In the genomic region with DNA sequence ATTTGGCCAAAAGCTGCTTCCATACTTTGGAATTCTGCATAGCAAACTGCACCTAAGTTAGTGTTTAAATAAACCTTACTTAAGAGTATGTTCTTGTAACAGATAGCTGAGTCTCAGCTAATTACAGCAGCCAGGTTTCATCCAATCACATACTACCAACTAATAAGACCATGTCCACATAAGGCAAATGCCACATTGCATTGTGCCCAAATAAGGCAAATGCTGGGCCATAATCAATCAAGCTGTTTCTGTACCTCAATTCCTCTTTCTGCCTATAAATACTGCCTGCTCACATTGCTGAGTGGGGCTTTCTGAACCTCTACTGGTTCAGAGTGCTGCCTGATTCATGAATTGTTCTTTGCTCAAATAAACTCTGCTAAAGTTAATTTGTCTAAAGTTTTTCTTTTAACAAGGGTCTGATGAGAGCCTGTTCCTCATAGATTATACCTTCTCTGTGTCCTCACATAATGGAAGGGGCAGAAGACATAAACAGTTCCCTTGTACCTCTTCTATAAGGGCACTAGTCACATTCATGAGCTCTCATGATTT, we compare ENCODE assay signal across 19 cellular contexts. TPM values are rescaled to one million over a fixed set of nuclear protein-coding genes. Genes with fewer than 3 reads are reported as not detected.
DNase-seq lines count a peak whose midpoint lies in the region; ATAC-seq, FAIRE-seq and TF ChIP-seq lines count a peak whose summit lies in the region.
"Had no signal": no experiment of that assay in that cellular context is flagged by ENCODE, and none has a peak within 500 bp of the region (broad histone marks: within the 10 kb centered on the region; RNA-seq: fewer than 3 reads in every experiment).

No MANE protein-coding gene starts in this region.

- no peak for TF ChIP-seq CTCF in HCT116 (IDR thresholded peaks at IDR 0.05 in 2 of 3, conservative IDR thresholded peaks at IDR 0.05 in 1 of 3; ENCODE audit: borderline replicate concordance in 1 of 3, insufficient read depth in 1 of 3, low read depth in 2 of 3, low read length in 2 of 3)
- no peak for TF ChIP-seq CTCF in esophagus muscularis mucosa (IDR thresholded peaks at IDR 0.05)

- TF ChIP-seq RAD21 in HCT116 (IDR thresholded peaks at IDR 0.05; ENCODE audit: low read depth): no peak

- POLR2A ChIA-PET in HCT116 (lab: Charles Lee): no interaction called here

- no peak for DNase-seq in activated CD8-positive, alpha-beta memory T cell treated with anti-CD3 and anti-CD28 coated beads, Interleukin-2, amount 10 ng/mL, durations not matched to agents 7 days and 5 days
- DNase-seq in activated CD8-positive, alpha-beta memory T cell treated with anti-CD3 and anti-CD28 coated beads for 24 hours: no peak
- DNase-seq in GM12891 (ENCODE audit: insufficient read length, low spot score) (no peak), HCT116 (ENCODE audit: low read depth, low spot score) (no peak), T-helper 17 cell (no peak), esophagus muscularis mucosa (ENCODE audit: extremely low spot score) (no peak), NCI-H526 (lab: John Stamatoyannopoulos, UW) (no peak), DMS114 treated with DMSO at 0.1 percent for 48 hours (lab: John Stamatoyannopoulos, UW; ENCODE audit: unreplicated experiment) (no peak)
- DNase-seq: BE2C; Caco-2; CD8-positive, alpha-beta memory T cell; DMS53; GF-D8; GM23248; IMR-90; KBM-7 had no signal

- no peaks in the 10 kb centered on the region for H3K9me3 ChIP-seq in HCT116 (ENCODE audit: control insufficient read depth in 1 of 2, insufficient read depth in 1 of 2, low read depth in 1 of 2, low read length in 2 of 2)
- no peaks in the 10 kb centered on the region for H3K9me3 ChIP-seq in T-helper 17 cell (ENCODE audit: control insufficient read depth, low read length, poor library complexity, severe bottlenecking)
- H3K9me3 ChIP-seq in esophagus muscularis mucosa: no peaks in the 10 kb centered on the region
- H3K9me3 ChIP-seq: A549, BE2C, Caco-2 had no signal

- no peaks in the 10 kb centered on the region for H3K27me3 Mint-ChIP-seq in activated CD8-positive, alpha-beta memory T cell treated with anti-CD3 and anti-CD28 coated beads, Interleukin-2, amount 10 ng/mL, durations not matched to agents 7 days and 5 days
- H3K27me3 Mint-ChIP-seq in T-helper 17 cell: peaks cover 6% of the 10 kb centered on the region

- no peak overlapping the region for H3K27ac ChIP-seq in HCT116 (ENCODE audit: low read depth, low read length)
- H3K27ac ChIP-seq in esophagus muscularis mucosa (replicated peaks in 1 of 4): no peak overlapping the region
- H3K27ac ChIP-seq: A549, GM23248 had no signal

- H3K9ac ChIP-seq in HCT116 (ENCODE audit: low read length): no peak overlapping the region
- H3K9ac ChIP-seq: GM23248 had no signal

- RAD21 ChIA-PET in HCT116 (lab: Charles Lee; ENCODE audit: low non-redundant PET in 1 of 2, low total read pairs in 2 of 2, uncharacterized antibody in 2 of 2, unreplicated experiment in 2 of 2): no interaction called here

- H3K27me3 ChIP-seq in HCT116 (ENCODE audit: insufficient read depth, low read length): no peaks in the 10 kb centered on the region
- H3K27me3 ChIP-seq in esophagus muscularis mucosa: no peaks in the 10 kb centered on the region

- no peak overlapping the region for H3K4me3 Mint-ChIP-seq in activated CD8-positive, alpha-beta memory T cell treated with anti-CD3 and anti-CD28 coated beads, Interleukin-2, amount 10 ng/mL, durations not matched to agents 7 days and 5 days
- H3K4me3 Mint-ChIP-seq in T-helper 17 cell: no peak overlapping the region
- H3K4me3 Mint-ChIP-seq: CD14-positive monocyte had no signal

- no peak overlapping the region for H3K4me2 ChIP-seq in HCT116 (ENCODE audit: low read length)
- H3K4me2 ChIP-seq: A549 had no signal

- H3K36me3 ChIP-seq in HCT116 (ENCODE audit: control insufficient read depth in 1 of 2, insufficient read depth in 2 of 2, low read length in 2 of 2) (no peaks in the 10 kb centered on the region), esophagus muscularis mucosa (no peaks in the 10 kb centered on the region)
- H3K36me3 ChIP-seq: BE2C had no signal

- TF ChIP-seq POLR2A in GM12891 (IDR thresholded peaks at IDR 0.05; ENCODE audit: low read depth, low read length) (no peak), HCT116 (IDR thresholded peaks at IDR 0.05; ENCODE audit: borderline replicate concordance, extremely low read depth, insufficient read depth, insufficient read length) (no peak), esophagus muscularis mucosa (IDR thresholded peaks at IDR 0.05; ENCODE audit: low read depth) (no peak)

- no TSS peak for BruUV-seq in HCT116 (replicated peaks; lab: Mats Ljungman, UMichigan)

- CTCF ChIA-PET in activated CD8-positive, alpha-beta memory T cell treated with anti-CD3 and anti-CD28 coated beads, Interleukin-2, amount 10 ng/mL, durations not matched to agents 7 days and 5 days (lab: Charles Lee): interaction anchor here (1.4 to 1.7 kb wide), 2 partner anchors 51 to 57 kb away, joined by 3 read pairs; partner anchors contain the start of gene FBXO4
- CTCF ChIA-PET in HCT116 (lab: Charles Lee): no interaction called here

- peak overlapping the region; percentile 1 for H3K27ac Mint-ChIP-seq in activated CD8-positive, alpha-beta memory T cell treated with anti-CD3 and anti-CD28 coated beads, Interleukin-2, amount 10 ng/mL, durations not matched to agents 7 days and 5 days
- H3K27ac Mint-ChIP-seq in T-helper 17 cell: peak overlapping the region; percentile 0
- H3K27ac Mint-ChIP-seq: CD14-positive monocyte had no signal

- H3K36me3 Mint-ChIP-seq in activated CD8-positive, alpha-beta memory T cell treated with anti-CD3 and anti-CD28 coated beads, Interleukin-2, amount 10 ng/mL, durations not matched to agents 7 days and 5 days: no peaks in the 10 kb centered on the region
- no peaks in the 10 kb centered on the region for H3K36me3 Mint-ChIP-seq in T-helper 17 cell (ENCODE audit: low read depth)
- H3K36me3 Mint-ChIP-seq: CD14-positive monocyte had no signal

- ATAC-seq in activated CD8-positive, alpha-beta memory T cell treated with anti-CD3 and anti-CD28 coated beads, Interleukin-2, amount 10 ng/mL, durations not matched to agents 7 days and 5 days: no peak
- ATAC-seq in HCT116 (no peak), T-helper 17 cell (no peak)
- ATAC-seq: A549 had no signal

- FAIRE-seq in GM12891 (lab: Jason Lieb, UNC): no peak
- FAIRE-seq: A549, H54 had no signal

- H3K4me1 ChIP-seq in HCT116 (ENCODE audit: control insufficient read depth in 1 of 2, insufficient read depth in 2 of 2, low read length in 2 of 2) (peaks cover 5 to 10% of the 10 kb centered on the region in 2 experiments; a peak in 3 of 4 replicates), esophagus muscularis mucosa (peaks cover 11 to 20% (median 18%) of the 10 kb centered on the region in 4 donors)
- H3K4me1 ChIP-seq: BE2C had no signal

- intact Hi-C loops in HCT116 (cut with micrococcal nuclease): no loop called here
- intact Hi-C loops in esophagus muscularis mucosa (cut with DNase I): no loop called here

- no peaks in the 10 kb centered on the region for H3K9me2 ChIP-seq in HCT116 (ENCODE audit: insufficient read depth)

- peaks cover 4% of the 10 kb centered on the region for H3K79me2 ChIP-seq in HCT116 (ENCODE audit: insufficient read depth, low read length)

- no peak overlapping the region for H2AFZ ChIP-seq in HCT116 (ENCODE audit: low read depth, low read length, poor library complexity, severe bottlenecking)
- H2AFZ ChIP-seq: GM23248 had no signal

- peaks cover 29% of the 10 kb centered on the region for H3K4me1 Mint-ChIP-seq in activated CD8-positive, alpha-beta memory T cell treated with anti-CD3 and anti-CD28 coated beads, Interleukin-2, amount 10 ng/mL, durations not matched to agents 7 days and 5 days
- peaks cover 9% of the 10 kb centered on the region for H3K4me1 Mint-ChIP-seq in T-helper 17 cell

- peaks cover 3% of the 10 kb centered on the region for H3K9me3 Mint-ChIP-seq in activated CD8-positive, alpha-beta memory T cell treated with anti-CD3 and anti-CD28 coated beads, Interleukin-2, amount 10 ng/mL, durations not matched to agents 7 days and 5 days (ENCODE audit: low read depth)
- H3K9me3 Mint-ChIP-seq: CD14-positive monocyte; CD8-positive, alpha-beta memory T cell had no signal

- H4K20me1 ChIP-seq in HCT116 (ENCODE audit: insufficient read depth): no peaks in the 10 kb centered on the region

- H3K4me3 ChIP-seq in HCT116 (replicated peaks in 1 of 2; ENCODE audit: low read depth in 1 of 2, low read length in 2 of 2) (no peak overlapping the region), esophagus muscularis mucosa (no peak overlapping the region)
- H3K4me3 ChIP-seq: A549, GM23248 had no signal

- no peak for TF ChIP-seq EP300 in esophagus muscularis mucosa (IDR thresholded peaks at IDR 0.05)

TF ChIP-seq in GM12891, 5 proteins besides CTCF, POLR2A, EP300 and RAD21:
- TF ChIP-seq PAX5 (IDR thresholded peaks at IDR 0.05; ENCODE audit: insufficient read depth, low read length, severe bottlenecking): no peak
- TF ChIP-seq SPI1 (IDR thresholded peaks at IDR 0.05; ENCODE audit: low read depth, low read length): peak; percentile 27; the same call in 1 of the 2 replicates

TF ChIP-seq in HCT116, 20 proteins besides CTCF, POLR2A, EP300 and RAD21:
- TF ChIP-seq SRF (IDR thresholded peaks at IDR 0.05; ENCODE audit: low read depth) (peak; percentile 62), SP1 (IDR thresholded peaks at IDR 0.05; ENCODE audit: low read depth) (no peak), ZNF274 (IDR thresholded peaks at IDR 0.05; ENCODE audit: low read depth, low read length) (no peak)

RNA-seq across cellular contexts. Expression of gene OXCT1, which starts 4.4 kb away (rescaled TPM):
- total RNA-seq in activated CD8-positive, alpha-beta memory T cell treated with anti-CD3 and anti-CD28 coated beads, Interleukin-2, amount 10 ng/mL, durations not matched to agents 7 days and 5 days: 10 to 100 TPM; 74.9 to 81.8 TPM
- 37.4 TPM for polyA plus RNA-seq in GM12891 (2012; ENCODE audit: low read depth, missing spikeins)
- 28.1 TPM for total RNA-seq in HCT116 (2021; ENCODE audit: unreplicated experiment)
- polyA plus RNA-seq in HCT116 (2012): 21.5 and 28.5 TPM in 2 replicates
- 10 to 100 TPM; 24.4 to 26.5 TPM for total RNA-seq in T-helper 17 cell
- 10 to 100 TPM; 30.8 to 47.6 (median 37.7) TPM for total RNA-seq in esophagus muscularis mucosa

RNA-seq across cellular contexts. Expression of gene RIMOC1, which starts 29.6 kb away (rescaled TPM):
- total RNA-seq in activated CD8-positive, alpha-beta memory T cell treated with anti-CD3 and anti-CD28 coated beads, Interleukin-2, amount 10 ng/mL, durations not matched to agents 7 days and 5 days: 10 to 100 TPM; 21.1 to 27.3 TPM
- 3.4 TPM for polyA plus RNA-seq in GM12891 (2012; ENCODE audit: low read depth, missing spikeins)
- total RNA-seq in HCT116 (2021; ENCODE audit: unreplicated experiment): 28.2 TPM
- 2.4 and 3.4 TPM in 2 replicates for polyA plus RNA-seq in HCT116 (2012)
- total RNA-seq in T-helper 17 cell: 10 to 100 TPM; 13.5 to 13.8 TPM
- total RNA-seq in esophagus muscularis mucosa: 10 to 100 TPM; 19.5 to 24.5 (median 20.2) TPM

RNA-seq across cellular contexts. Expression of gene FBXO4, which starts 50.5 kb away (rescaled TPM):
- 10 to 100 TPM; 12.7 to 16.0 TPM for total RNA-seq in activated CD8-positive, alpha-beta memory T cell treated with anti-CD3 and anti-CD28 coated beads, Interleukin-2, amount 10 ng/mL, durations not matched to agents 7 days and 5 days
- 8.7 TPM for polyA plus RNA-seq in GM12891 (2012; ENCODE audit: low read depth, missing spikeins)
- 9.0 TPM for total RNA-seq in HCT116 (2021; ENCODE audit: unreplicated experiment)
- polyA plus RNA-seq in HCT116 (2012): 2.5 and 3.9 TPM in 2 replicates
- 10 to 100 TPM; 10.5 to 10.8 TPM for total RNA-seq in T-helper 17 cell
- total RNA-seq in esophagus muscularis mucosa: 1 to 10 TPM; 5.1 to 8.8 (median 7.5) TPM
